9 cellular contexts compared by ENCODE assay signal in genomic region chrX:110853610-110854009, GRCh38. TPM values are rescaled to one million over a fixed set of nuclear protein-coding genes. Genes with fewer than 3 reads are reported as not detected.
DNase-seq lines count a peak whose midpoint lies in the region; ATAC-seq and TF ChIP-seq lines count a peak whose summit lies in the region.
"Had no signal": no experiment of that assay in that cellular context is flagged by ENCODE, and none has a peak within 500 bp of the region (broad histone marks: within the 10 kb centered on the region; RNA-seq: fewer than 3 reads in every experiment).

No MANE protein-coding gene starts in this region.

- ATAC-seq in GM21576 (IDR thresholded peaks at IDR 0.05; ENCODE audit: unreplicated experiment) = no peak

- no peak for DNase-seq in AG09319 (ENCODE audit: extremely low read depth, low read depth)
- DNase-seq in H4 (ENCODE audit: low spot score) = peak; percentile 47
- DNase-seq in NCI-H446 treated with DMSO at 0.1 percent for 48 hours (lab: John Stamatoyannopoulos, UW) = peak; percentile 8
- peak; percentile 35 for DNase-seq in epithelial cell of esophagus (ENCODE audit: low read depth)
- peak; percentile 5 for DNase-seq in putamen (ENCODE audit: low spot score)
- no peak for DNase-seq in cortex of kidney (lab: John Stamatoyannopoulos, UW)
- DNase-seq in activated effector memory CD4-positive, alpha-beta T cell treated with Interleukin-2 at 50 U/mL for 16 hours = no peak

- H3K4me3 ChIP-seq in epithelial cell of esophagus (ENCODE audit: low read length) = no peak overlapping the region

- peak; percentile 43 for TF ChIP-seq CTCF in AG09319 (IDR thresholded peaks at IDR 0.05; ENCODE audit: low read depth, low read length)
- TF ChIP-seq CTCF in epithelial cell of esophagus (IDR thresholded peaks at IDR 0.05; ENCODE audit: insufficient read depth, low read depth, low read length, missing control alignments) = peak; percentile 58

RNA-seq across cellular contexts. Expression of gene CHRDL1, which starts 58.0 kb away (rescaled TPM):
- 0.16 and 1.2 TPM in 2 replicates for total RNA-seq in H4 (2014; rRNA removed; shearing (Covaris generic))
- total RNA-seq: pulmonary artery endothelial cell had no signal

Comparison
In these comparisons a context has a peak if more than half of its experiments do, and no peak if none do; other contexts are left out.
1. DNase-seq: peak in H4 (single experiment), NCI-H446 treated with DMSO at 0.1 percent for 48 hours (single experiment), epithelial cell of esophagus (single experiment) and putamen (single experiment); none in AG09319 (single experiment), cortex of kidney (single experiment) and activated effector memory CD4-positive, alpha-beta T cell treated with Interleukin-2 at 50 U/mL for 16 hours (single experiment).